ENCODE assay signal across 18 cellular contexts in the genomic region with DNA sequence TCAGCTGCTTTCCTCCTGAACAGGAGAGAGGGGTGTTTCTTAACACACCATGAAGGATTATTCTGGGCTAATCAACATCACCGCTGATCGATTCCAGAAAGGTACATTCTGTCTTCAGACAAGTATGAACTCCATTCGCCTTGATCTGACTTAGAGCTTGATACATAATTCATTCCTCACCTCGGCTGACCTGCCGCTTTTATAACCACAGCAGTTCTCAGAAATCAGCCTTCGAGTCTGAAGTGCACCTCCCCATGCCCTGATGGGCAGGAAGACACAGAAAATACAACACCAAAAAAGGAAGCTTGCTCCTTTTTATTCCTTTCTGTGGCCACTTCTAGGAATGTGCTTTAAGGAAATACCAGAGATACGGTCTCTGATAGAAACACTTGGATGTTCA.
DNase-seq lines count a peak whose midpoint lies in the region; ATAC-seq and TF ChIP-seq lines count a peak whose summit lies in the region.
"Had no signal": no experiment of that assay in that cellular context is flagged by ENCODE, and none has a peak within 500 bp of the region (broad histone marks: within the 10 kb centered on the region; RNA-seq: fewer than 3 reads in every experiment).

No MANE protein-coding gene starts in this region.

- no peak overlapping the region for H3K4me3 Mint-ChIP-seq in activated CD8-positive, alpha-beta T cell treated with anti-CD3 and anti-CD28 coated beads, Interleukin-2, amount 10 ng/mL, durations not matched to agents 7 days and 5 days
- H3K4me3 Mint-ChIP-seq in activated CD8-positive, alpha-beta T cell treated with anti-CD3 and anti-CD28 coated beads for 36 hours, result no peak overlapping the region
- peak overlapping the region; percentile 46 for H3K4me3 Mint-ChIP-seq in natural killer cell treated with Interleukin-12 subunit alpha and Interleukin-12 subunit beta and Interleukin-15 and Interleukin-18, amount 100 ng/mL, for 72 hours
- H3K4me3 Mint-ChIP-seq in natural killer cell (no peak overlapping the region), CD14-positive monocyte (no peak overlapping the region)
- H3K4me3 Mint-ChIP-seq: B cell; CD4-positive, CD25-positive, alpha-beta regulatory T cell; CD8-positive, alpha-beta memory T cell; H9 had no signal

- intact Hi-C loops in activated CD8-positive, alpha-beta T cell treated with anti-CD3 and anti-CD28 coated beads for 36 hours (cut with micrococcal nuclease), result no loop called here
- intact Hi-C loops in natural killer cell (cut with micrococcal nuclease) (no loop called here), CD14-positive monocyte (cut with micrococcal nuclease) (no loop called here)

- no peak for TF ChIP-seq CTCF in activated CD8-positive, alpha-beta T cell treated with anti-CD3 and anti-CD28 coated beads for 36 hours (IDR thresholded peaks at IDR 0.05)
- TF ChIP-seq CTCF in natural killer cell (IDR thresholded peaks at IDR 0.05), result no peak
- TF ChIP-seq CTCF in CD14-positive monocyte (IDR thresholded peaks at IDR 0.05), result no peak

- POLR2A ChIA-PET in activated CD8-positive, alpha-beta T cell treated with anti-CD3 and anti-CD28 coated beads, Interleukin-2, amount 10 ng/mL, durations not matched to agents 7 days and 5 days (lab: Charles Lee), result no interaction called here
- POLR2A ChIA-PET in activated CD8-positive, alpha-beta T cell treated with anti-CD3 and anti-CD28 coated beads for 36 hours (lab: Charles Lee), result no interaction called here

- CTCF ChIA-PET in activated CD8-positive, alpha-beta T cell treated with anti-CD3 and anti-CD28 coated beads, Interleukin-2, amount 10 ng/mL, durations not matched to agents 7 days and 5 days (lab: Charles Lee), result no interaction called here
- CTCF ChIA-PET in activated CD8-positive, alpha-beta T cell treated with anti-CD3 and anti-CD28 coated beads for 36 hours (lab: Charles Lee), result no interaction called here

- ATAC-seq in activated CD8-positive, alpha-beta T cell treated with anti-CD3 and anti-CD28 coated beads, Interleukin-2, amount 10 ng/mL, durations not matched to agents 7 days and 5 days, result no peak
- ATAC-seq in activated CD8-positive, alpha-beta T cell treated with anti-CD3 and anti-CD28 coated beads for 36 hours, result no peak
- ATAC-seq in natural killer cell treated with Interleukin-12 subunit alpha and Interleukin-12 subunit beta and Interleukin-15 and Interleukin-18, amount 100 ng/mL, for 72 hours, result no peak
- no peak for ATAC-seq in natural killer cell
- ATAC-seq: HepG2 had no signal

- H3K27me3 Mint-ChIP-seq in activated CD8-positive, alpha-beta T cell treated with anti-CD3 and anti-CD28 coated beads, Interleukin-2, amount 10 ng/mL, durations not matched to agents 7 days and 5 days (ENCODE audit: low read depth), result peaks cover 8% of the 10 kb centered on the region
- H3K27me3 Mint-ChIP-seq in activated CD8-positive, alpha-beta T cell treated with anti-CD3 and anti-CD28 coated beads for 36 hours, result peaks cover 7% of the 10 kb centered on the region
- H3K27me3 Mint-ChIP-seq in natural killer cell treated with Interleukin-12 subunit alpha and Interleukin-12 subunit beta and Interleukin-15 and Interleukin-18, amount 100 ng/mL, for 72 hours, result peaks cover 0 to 7% of the 10 kb centered on the region in 2 donors
- H3K27me3 Mint-ChIP-seq in natural killer cell (ENCODE audit: low read depth in 2 of 2) (peaks cover 4 to 10% of the 10 kb centered on the region in 2 donors), CD14-positive monocyte (ENCODE audit: low read depth in 3 of 3) (peaks cover 11 to 22% (median 17%) of the 10 kb centered on the region in 3 donors)
- H3K27me3 Mint-ChIP-seq: CD4-positive, CD25-positive, alpha-beta regulatory T cell; CD8-positive, alpha-beta memory T cell had no signal

- H3K36me3 Mint-ChIP-seq in activated CD8-positive, alpha-beta T cell treated with anti-CD3 and anti-CD28 coated beads, Interleukin-2, amount 10 ng/mL, durations not matched to agents 7 days and 5 days (ENCODE audit: low read depth), result no peaks in the 10 kb centered on the region
- no peaks in the 10 kb centered on the region for H3K36me3 Mint-ChIP-seq in activated CD8-positive, alpha-beta T cell treated with anti-CD3 and anti-CD28 coated beads for 36 hours (ENCODE audit: low read depth)
- no peaks in the 10 kb centered on the region for H3K36me3 Mint-ChIP-seq in natural killer cell treated with Interleukin-12 subunit alpha and Interleukin-12 subunit beta and Interleukin-15 and Interleukin-18, amount 100 ng/mL, for 72 hours
- H3K36me3 Mint-ChIP-seq in natural killer cell (no peaks in the 10 kb centered on the region), CD14-positive monocyte (no peaks in the 10 kb centered on the region)

- H3K27ac Mint-ChIP-seq in activated CD8-positive, alpha-beta T cell treated with anti-CD3 and anti-CD28 coated beads, Interleukin-2, amount 10 ng/mL, durations not matched to agents 7 days and 5 days, result peak overlapping the region; percentile 52
- H3K27ac Mint-ChIP-seq in activated CD8-positive, alpha-beta T cell treated with anti-CD3 and anti-CD28 coated beads for 36 hours, result no peak overlapping the region
- peak overlapping the region in 1 of 2 donors; percentile 60 for H3K27ac Mint-ChIP-seq in natural killer cell treated with Interleukin-12 subunit alpha and Interleukin-12 subunit beta and Interleukin-15 and Interleukin-18, amount 100 ng/mL, for 72 hours
- no peak overlapping the region for H3K27ac Mint-ChIP-seq in natural killer cell
- no peak overlapping the region for H3K27ac Mint-ChIP-seq in CD14-positive monocyte
- H3K27ac Mint-ChIP-seq: B cell, H9 had no signal

- peaks cover 21% of the 10 kb centered on the region for H3K4me1 Mint-ChIP-seq in activated CD8-positive, alpha-beta T cell treated with anti-CD3 and anti-CD28 coated beads, Interleukin-2, amount 10 ng/mL, durations not matched to agents 7 days and 5 days (ENCODE audit: low read depth)
- no peaks in the 10 kb centered on the region for H3K4me1 Mint-ChIP-seq in activated CD8-positive, alpha-beta T cell treated with anti-CD3 and anti-CD28 coated beads for 36 hours (ENCODE audit: low read depth)
- H3K4me1 Mint-ChIP-seq in natural killer cell treated with Interleukin-12 subunit alpha and Interleukin-12 subunit beta and Interleukin-15 and Interleukin-18, amount 100 ng/mL, for 72 hours (ENCODE audit: low read depth in 2 of 2), result peaks cover 7 to 10% of the 10 kb centered on the region in 2 donors
- H3K4me1 Mint-ChIP-seq in natural killer cell (peaks cover 0 to 13% of the 10 kb centered on the region in 2 donors), CD14-positive monocyte (no peaks in the 10 kb centered on the region)
- H3K4me1 Mint-ChIP-seq: B cell had no signal

- peak overlapping the region; percentile 28 for H3K27ac ChIP-seq in caudate nucleus (ENCODE audit: low read depth, low read length)
- H3K27ac ChIP-seq: BLaER1 treated with 17β-estradiol and CSF1 and Interleukin-3, amounts not matched to agents 10 nM and 100 nM had no signal

- H3K9me3 Mint-ChIP-seq in activated CD8-positive, alpha-beta T cell treated with anti-CD3 and anti-CD28 coated beads, Interleukin-2, amount 10 ng/mL, durations not matched to agents 7 days and 5 days (ENCODE audit: insufficient read depth), result no peaks in the 10 kb centered on the region
- no peaks in the 10 kb centered on the region for H3K9me3 Mint-ChIP-seq in activated CD8-positive, alpha-beta T cell treated with anti-CD3 and anti-CD28 coated beads for 36 hours
- H3K9me3 Mint-ChIP-seq in natural killer cell treated with Interleukin-12 subunit alpha and Interleukin-12 subunit beta and Interleukin-15 and Interleukin-18, amount 100 ng/mL, for 72 hours, result no peaks in the 10 kb centered on the region
- H3K9me3 Mint-ChIP-seq in natural killer cell (no peaks in the 10 kb centered on the region), CD14-positive monocyte (peaks cover 0 to 5% (median 0%) of the 10 kb centered on the region in 7 donors)
- H3K9me3 Mint-ChIP-seq: CD4-positive, CD25-positive, alpha-beta regulatory T cell; CD8-positive, alpha-beta memory T cell; H9 had no signal

- DNase-seq in activated CD8-positive, alpha-beta T cell treated with anti-CD3 and anti-CD28 coated beads, Interleukin-2, amount 10 ng/mL, durations not matched to agents 7 days and 5 days, result no peak
- DNase-seq in activated CD8-positive, alpha-beta T cell treated with anti-CD3 and anti-CD28 coated beads for 36 hours, result no peak
- no peak for DNase-seq in natural killer cell treated with Interleukin-12 subunit alpha and Interleukin-12 subunit beta and Interleukin-15 and Interleukin-18, amount 100 ng/mL, for 72 hours (ENCODE audit: low spot score)
- DNase-seq in natural killer cell (no peak), caudate nucleus (lab: John Stamatoyannopoulos, UW) (peak in 1 of 61 donors; percentile 52), MV-4-11 (lab: John Stamatoyannopoulos, UW) (no peak), CD14-positive monocyte (ENCODE audit: low spot score) (no peak)
- DNase-seq in stimulated activated naive CD4-positive, alpha-beta T cell (lab: John Stamatoyannopoulos, UW), result no peak
- DNase-seq: 8988T; CD8-positive, alpha-beta memory T cell; DMS 273 treated with DMSO at 0.1 percent for 48 hours; DMS53; DND-41; H9 had no signal
